Comparison of ENCODE assay signal across 12 cellular contexts in the genomic region with DNA sequence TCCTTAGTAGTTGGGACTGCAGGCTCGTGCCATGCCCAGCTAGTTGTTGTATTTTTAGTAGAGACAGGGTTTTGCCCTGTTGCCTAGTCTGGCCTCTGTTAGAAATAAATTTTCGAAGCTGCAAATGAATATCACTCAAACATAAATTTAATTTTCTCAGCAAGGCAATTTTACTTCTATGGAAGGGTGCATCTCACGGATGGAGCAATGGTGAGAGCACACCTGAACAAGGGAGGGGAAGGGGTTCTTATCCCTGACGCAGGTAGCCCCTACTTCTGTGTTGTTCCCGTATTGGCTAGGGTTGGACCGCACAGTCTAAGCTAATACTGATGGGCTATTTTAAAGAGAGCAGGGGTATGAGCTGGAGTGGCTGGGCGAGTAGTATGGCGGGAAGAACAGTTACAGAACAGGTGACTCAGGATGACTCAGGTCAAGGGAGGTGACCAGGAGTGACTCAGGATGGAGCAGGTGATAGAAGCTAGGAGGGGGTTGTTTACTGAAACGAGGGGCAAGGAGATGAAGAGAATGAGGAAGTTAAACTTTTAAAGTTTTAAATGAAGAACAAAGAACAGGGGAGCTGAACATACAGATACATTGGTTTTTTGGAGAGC. TPM values are rescaled to one million over a fixed set of nuclear protein-coding genes. Genes with fewer than 3 reads are reported as not detected.
DNase-seq lines count a peak whose midpoint lies in the region; ATAC-seq lines count a peak whose summit lies in the region.
"Had no signal": no experiment of that assay in that cellular context is flagged by ENCODE, and none has a peak within 500 bp of the region (broad histone marks: within the 10 kb centered on the region; RNA-seq: fewer than 3 reads in every experiment).

No MANE protein-coding gene starts in this region.

- 0 out of 2 replicates have a peak overlapping the region, but pooled peaks have one; percentile 65 for H3K27ac ChIP-seq in HUES6 (ENCODE audit: low read depth, low read length)
- H3K27ac ChIP-seq: gastroesophageal sphincter had no signal

- H3K36me3 Mint-ChIP-seq in activated T-helper 2 cell treated with anti-CD3 and anti-CD28 coated beads, Interferon-gamma antibody, Interleukin-2, Interleukin-4, amounts not matched to agents 10 μg/mL and 5 μg/mL and 100 μg/mL, durations not matched to agents 14 hours and 24 hours and 36 hours (ENCODE audit: low read depth) = peaks cover 75% of the 10 kb centered on the region
- H3K36me3 Mint-ChIP-seq in naive B cell = peaks cover 16% of the 10 kb centered on the region in 2 donors

- H3K4me1 ChIP-seq in HUES6 (ENCODE audit: control insufficient read depth, insufficient read depth, low read length) = peaks cover 6% of the 10 kb centered on the region; the same call in 1 of the 2 replicates

- DNase-seq in Caki2 (ENCODE audit: low read depth) = peak; percentile 75
- no peak for DNase-seq in activated T-helper 2 cell treated with anti-CD3 and anti-CD28 coated beads, Interferon-gamma antibody, Interleukin-2, Interleukin-4, amounts not matched to agents 10 μg/mL and 5 μg/mL and 100 μg/mL, durations not matched to agents 14 hours and 24 hours and 36 hours (ENCODE audit: low spot score)
- no peak for DNase-seq in naive B cell
- DNase-seq in left cardiac atrium = no peak
- no peak for DNase-seq in iPS-NIHi11 (ENCODE audit: low spot score)
- DNase-seq: activated CD4-positive, alpha-beta T cell treated with anti-CD3 and anti-CD28 coated beads, Interleukin-2, amount 50 U/mL, for 4 hours; central memory CD4-positive, alpha-beta T cell; midbrain; NCI-H1048 had no signal

- no peaks in the 10 kb centered on the region for H3K27me3 ChIP-seq in HUES6 (ENCODE audit: control insufficient read depth, insufficient read depth, low read length)
- H3K27me3 ChIP-seq: gastroesophageal sphincter had no signal

- peaks cover 37% of the 10 kb centered on the region for H3K4me1 Mint-ChIP-seq in activated T-helper 2 cell treated with anti-CD3 and anti-CD28 coated beads, Interferon-gamma antibody, Interleukin-2, Interleukin-4, amounts not matched to agents 10 μg/mL and 5 μg/mL and 100 μg/mL, durations not matched to agents 14 hours and 24 hours and 36 hours (ENCODE audit: low read depth)
- peaks cover 45 to 70% (median 57%) of the 10 kb centered on the region in 3 donors for H3K4me1 Mint-ChIP-seq in naive B cell

- H3K9me3 Mint-ChIP-seq in activated T-helper 2 cell treated with anti-CD3 and anti-CD28 coated beads, Interferon-gamma antibody, Interleukin-2, Interleukin-4, amounts not matched to agents 10 μg/mL and 5 μg/mL and 100 μg/mL, durations not matched to agents 14 hours and 24 hours and 36 hours = peaks cover 13% of the 10 kb centered on the region
- H3K9me3 Mint-ChIP-seq in naive B cell = peaks cover 0 to 20% (median 10%) of the 10 kb centered on the region in 7 donors

- H3K4me3 Mint-ChIP-seq in activated T-helper 2 cell treated with anti-CD3 and anti-CD28 coated beads, Interferon-gamma antibody, Interleukin-2, Interleukin-4, amounts not matched to agents 10 μg/mL and 5 μg/mL and 100 μg/mL, durations not matched to agents 14 hours and 24 hours and 36 hours (ENCODE audit: low read depth) = peak overlapping the region; percentile 31
- H3K4me3 Mint-ChIP-seq in naive B cell = peak overlapping the region; percentile 32 to 90 (median 61)

- peak overlapping the region; percentile 42 for H3K27ac Mint-ChIP-seq in activated T-helper 2 cell treated with anti-CD3 and anti-CD28 coated beads, Interferon-gamma antibody, Interleukin-2, Interleukin-4, amounts not matched to agents 10 μg/mL and 5 μg/mL and 100 μg/mL, durations not matched to agents 14 hours and 24 hours and 36 hours
- H3K27ac Mint-ChIP-seq in naive B cell = peak overlapping the region; percentile 52 to 98 (median 88)

- intact Hi-C loops in activated T-helper 2 cell treated with anti-CD3 and anti-CD28 coated beads, Interferon-gamma antibody, Interleukin-2, Interleukin-4, amounts not matched to agents 10 μg/mL and 5 μg/mL and 100 μg/mL, durations not matched to agents 14 hours and 24 hours and 36 hours (cut with micrococcal nuclease) = no loop called here
- intact Hi-C loops in left cardiac atrium (cut with DNase I) = no loop called here

- no peak overlapping the region for H3K9ac ChIP-seq in HUES6 (ENCODE audit: low read length)

- ATAC-seq in naive B cell (ENCODE audit: low read depth in 2 of 2) (no peak), left cardiac atrium (no peak), GM19328 (IDR thresholded peaks at IDR 0.05; ENCODE audit: unreplicated experiment) (no peak)
- ATAC-seq: gastroesophageal sphincter had no signal

- H3K27me3 Mint-ChIP-seq in activated T-helper 2 cell treated with anti-CD3 and anti-CD28 coated beads, Interferon-gamma antibody, Interleukin-2, Interleukin-4, amounts not matched to agents 10 μg/mL and 5 μg/mL and 100 μg/mL, durations not matched to agents 14 hours and 24 hours and 36 hours (ENCODE audit: low read depth) = no peaks in the 10 kb centered on the region
- no peaks in the 10 kb centered on the region for H3K27me3 Mint-ChIP-seq in naive B cell

- H3K36me3 ChIP-seq in HUES6 (ENCODE audit: control insufficient read depth, insufficient read depth, low read length) = peaks cover 60% of the 10 kb centered on the region

- peaks cover 9% of the 10 kb centered on the region for H3K9me3 ChIP-seq in HUES6 (ENCODE audit: control insufficient read depth, insufficient read depth, low read depth, low read length)
- H3K9me3 ChIP-seq: gastroesophageal sphincter had no signal

- H3K4me3 ChIP-seq in HUES6 (ENCODE audit: low read depth, low read length) = no peak overlapping the region
- H3K4me3 ChIP-seq: gastroesophageal sphincter had no signal

- in situ Hi-C loops in Caki2 (cut with HindIII; ENCODE audit: low pct_unique_long_range_greater_than_20kb, low sequenced_read_pairs) = no loop called here

RNA-seq across cellular contexts. Expression of a gene that starts 7.5 kb away (rescaled TPM):
- 1.9 and 8.6 TPM in 2 replicates for total RNA-seq in Caki2 (2014; rRNA removed; shearing (Covaris generic); ENCODE audit: low replicate concordance)
- 74.5 and 79.1 TPM in 2 replicates for total RNA-seq in activated T-helper 2 cell treated with anti-CD3 and anti-CD28 coated beads, Interferon-gamma antibody, Interleukin-2, Interleukin-4, amounts not matched to agents 10 μg/mL and 5 μg/mL and 100 μg/mL, durations not matched to agents 14 hours and 24 hours and 36 hours
- 10 to 100 TPM; 12.6 to 50.8 (median 28.2) TPM for polyA plus RNA-seq in naive B cell (ENCODE audit: low read depth in 6 of 6)
- total RNA-seq in left cardiac atrium = 10 to 100 TPM; 34.7 to 41.7 TPM

RNA-seq across cellular contexts. Expression of a gene that starts 29.1 kb away (rescaled TPM):
- total RNA-seq in Caki2 (2014; rRNA removed; shearing (Covaris generic); ENCODE audit: low replicate concordance) = 4.8 and 7.6 TPM in 2 replicates
- 16.9 and 18.5 TPM in 2 replicates for total RNA-seq in activated T-helper 2 cell treated with anti-CD3 and anti-CD28 coated beads, Interferon-gamma antibody, Interleukin-2, Interleukin-4, amounts not matched to agents 10 μg/mL and 5 μg/mL and 100 μg/mL, durations not matched to agents 14 hours and 24 hours and 36 hours
- polyA plus RNA-seq in naive B cell (ENCODE audit: low read depth in 6 of 6) = 10 to 100 TPM in 3 of 6 donors, 1 to 10 TPM in 2, not detected in 1; 8.5 to 16.9 (median 10.6) TPM
- total RNA-seq in left cardiac atrium = 10 to 100 TPM; 21.2 to 21.7 TPM
